In genomic region chr7:130887182-130888016, GRCh38 we compare ENCODE assay signal across 9 cellular contexts.
DNase-seq lines count a peak whose midpoint lies in the region; ATAC-seq and TF ChIP-seq lines count a peak whose summit lies in the region.
"Had no signal": no experiment of that assay in that cellular context is flagged by ENCODE, and none has a peak within 500 bp of the region (broad histone marks: within the 10 kb centered on the region; RNA-seq: fewer than 3 reads in every experiment).

No MANE protein-coding gene starts in this region.

- peak overlapping the region; percentile 34 to 38 for H3K27ac Mint-ChIP-seq in T-cell

- H3K27ac ChIP-seq in esophagus muscularis mucosa (replicated peaks in 1 of 4) (peak overlapping the region; percentile 53 to 96 (median 76)), skeletal muscle tissue (ENCODE audit: low read depth, low read length) (peak overlapping the region; percentile 82)

- H3K4me3 ChIP-seq in esophagus muscularis mucosa (no peak overlapping the region), skeletal muscle tissue (ENCODE audit: low read length in 3 of 3) (peak overlapping the region in 2 of 3 donors; percentile 31 to 36)
- H3K4me3 ChIP-seq: heart left ventricle had no signal

- H3K27me3 Mint-ChIP-seq in T-cell = no peaks in the 10 kb centered on the region

- DNase-seq in GM04503 (ENCODE audit: low read depth) (peak; percentile 80), T-cell (no peak), esophagus muscularis mucosa (ENCODE audit: extremely low spot score) (no peak)
- DNase-seq: heart left ventricle had no signal

- H3K36me3 Mint-ChIP-seq in T-cell = peaks cover 58% of the 10 kb centered on the region

- ATAC-seq in T-cell (replicated peaks in 1 of 4) (no peak), HG03175 (IDR thresholded peaks at IDR 0.05; ENCODE audit: unreplicated experiment) (no peak), GM19452 (IDR thresholded peaks at IDR 0.05; ENCODE audit: unreplicated experiment) (no peak), HG03378 (IDR thresholded peaks at IDR 0.05; ENCODE audit: unreplicated experiment) (no peak), GM21381 (IDR thresholded peaks at IDR 0.05; ENCODE audit: unreplicated experiment) (no peak)

- intact Hi-C loops in esophagus muscularis mucosa (cut with DNase I) = no loop called here

- TF ChIP-seq POLR2A in esophagus muscularis mucosa (IDR thresholded peaks at IDR 0.05; ENCODE audit: low read depth) = no peak

- H3K4me1 ChIP-seq in esophagus muscularis mucosa (peaks cover 49 to 85% (median 79%) of the 10 kb centered on the region in 4 donors), skeletal muscle tissue (ENCODE audit: control insufficient read depth in 3 of 3, insufficient read depth in 3 of 3, low read length in 3 of 3) (peaks cover 58 to 66% (median 64%) of the 10 kb centered on the region in 3 donors)

- peaks cover 14 to 48% (median 41%) of the 10 kb centered on the region in 3 donors for H3K4me1 Mint-ChIP-seq in T-cell

- TF ChIP-seq EP300 in esophagus muscularis mucosa (IDR thresholded peaks at IDR 0.05) = no peak

- H3K27me3 ChIP-seq in esophagus muscularis mucosa = no peaks in the 10 kb centered on the region
- no peaks in the 10 kb centered on the region for H3K27me3 ChIP-seq in skeletal muscle tissue (ENCODE audit: control insufficient read depth in 3 of 3, insufficient read depth in 3 of 3, low read length in 3 of 3)
- H3K27me3 ChIP-seq: heart left ventricle had no signal

- no peaks in the 10 kb centered on the region for H3K9me3 ChIP-seq in esophagus muscularis mucosa
- no peaks in the 10 kb centered on the region for H3K9me3 ChIP-seq in skeletal muscle tissue (ENCODE audit: control insufficient read depth in 3 of 3, low read length in 3 of 3)
- H3K9me3 ChIP-seq: heart left ventricle had no signal

- H3K9ac ChIP-seq in skeletal muscle tissue (ENCODE audit: low read depth in 1 of 3, low read length in 3 of 3) = peak overlapping the region; percentile 34 to 79 (median 66)

- no peak overlapping the region for H3K4me3 Mint-ChIP-seq in T-cell

- TF ChIP-seq CTCF in esophagus muscularis mucosa (IDR thresholded peaks at IDR 0.05) = no peak

- H3K36me3 ChIP-seq in esophagus muscularis mucosa = peaks cover 7 to 72% (median 41%) of the 10 kb centered on the region in 4 donors
- peaks cover 11 to 42% (median 26%) of the 10 kb centered on the region in 3 donors for H3K36me3 ChIP-seq in skeletal muscle tissue (ENCODE audit: control insufficient read depth in 3 of 3, insufficient read depth in 3 of 3, low read length in 3 of 3)

- POLR2A ChIA-PET in T-cell (lab: Charles Lee) = interaction anchor here in 1 of 2 donors (0.6 kb wide), 1 partner anchor 124 kb away, joined by 9 read pairs; no protein-coding TSS in a partner anchor

- WGBS in esophagus muscularis mucosa = 83% methylated on average over 13 of the region's 13 CpGs

- H3K9me3 Mint-ChIP-seq in T-cell = no peaks in the 10 kb centered on the region

- CTCF ChIA-PET in T-cell (lab: Charles Lee) = interaction anchor here in 1 of 2 donors (2.3 kb wide), 1 partner anchor 9 kb away, joined by 8 read pairs; no protein-coding TSS in a partner anchor

Comparison
In these comparisons a context has a peak if more than half of its experiments do, and no peak if none do; other contexts are left out.
1. H3K4me3 ChIP-seq: peak in skeletal muscle tissue (2 of 3); none in esophagus muscularis mucosa (0 of 4).